Comparison of ENCODE assay signal across 9 cellular contexts in the genomic region with DNA sequence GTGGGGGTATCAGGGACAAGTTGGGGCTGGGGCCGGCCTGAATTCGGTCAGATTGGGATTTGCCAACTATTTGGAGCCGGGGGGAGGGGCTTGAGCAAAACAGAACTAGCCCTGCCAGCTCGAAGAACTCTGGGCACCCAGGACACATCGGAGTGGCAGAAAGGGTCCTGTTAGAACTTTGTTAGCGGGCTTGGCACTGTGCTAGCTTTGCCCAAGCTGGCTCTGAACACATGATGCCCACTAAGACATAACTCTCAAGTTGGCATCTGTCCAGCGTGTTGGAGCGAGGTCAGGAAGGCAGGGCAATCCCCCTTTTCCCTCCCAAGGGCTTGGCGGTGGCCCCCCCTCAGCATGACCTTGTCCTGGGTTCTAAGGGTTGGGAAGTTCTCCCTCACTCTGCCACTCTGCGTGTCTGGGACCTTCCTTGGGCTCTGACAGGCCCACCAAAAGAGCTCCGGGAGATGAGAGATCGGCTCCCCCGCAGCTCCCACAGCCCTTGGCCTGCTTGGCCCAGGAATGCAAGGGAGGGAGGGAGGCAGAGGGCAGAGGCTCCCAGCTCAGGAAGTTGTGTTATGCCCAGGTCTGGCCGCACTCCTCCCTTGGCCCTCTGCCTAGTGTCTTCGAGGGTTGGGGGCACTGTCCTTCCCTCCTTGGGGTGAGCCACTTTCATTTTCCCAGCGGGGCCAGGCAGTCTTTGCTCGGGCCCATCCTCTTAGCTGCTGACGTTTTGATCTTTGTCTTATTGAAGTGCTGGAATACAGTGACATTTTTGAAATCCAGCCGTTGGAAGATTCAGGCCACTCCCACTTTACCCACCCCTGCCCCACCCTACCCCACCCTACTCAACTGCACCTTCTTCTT. TPM values are rescaled to one million over a fixed set of nuclear protein-coding genes. Genes with fewer than 3 reads are reported as not detected.
DNase-seq lines count a peak whose midpoint lies in the region; ATAC-seq and TF ChIP-seq lines count a peak whose summit lies in the region.
"Had no signal": no experiment of that assay in that cellular context is flagged by ENCODE, and none has a peak within 500 bp of the region (broad histone marks: within the 10 kb centered on the region; RNA-seq: fewer than 3 reads in every experiment).

No MANE protein-coding gene starts in this region.

- TF ChIP-seq CTCF in C4-2B (conservative IDR thresholded peaks at IDR 0.05) = no peak
- no peak for TF ChIP-seq CTCF in glutamatergic neuron (IDR thresholded peaks at IDR 0.05; ENCODE audit: partially characterized antibody, unreplicated experiment)

- peak overlapping the region; percentile 76 for H3K27ac ChIP-seq in C4-2B

- peaks cover 53% of the 10 kb centered on the region for H3K27me3 Mint-ChIP-seq in activated CD8-positive, alpha-beta T cell treated with anti-CD3 and anti-CD28 coated beads, Interleukin-2, amount 10 ng/mL, durations not matched to agents 7 days and 5 days (ENCODE audit: low read depth)
- H3K27me3 Mint-ChIP-seq in glutamatergic neuron (ENCODE audit: unreplicated experiment) = peaks cover 9% of the 10 kb centered on the region

- H3K4me1 Mint-ChIP-seq in activated CD8-positive, alpha-beta T cell treated with anti-CD3 and anti-CD28 coated beads, Interleukin-2, amount 10 ng/mL, durations not matched to agents 7 days and 5 days (ENCODE audit: low read depth) = peaks cover 35% of the 10 kb centered on the region
- peaks cover 17% of the 10 kb centered on the region for H3K4me1 Mint-ChIP-seq in glutamatergic neuron (ENCODE audit: low read depth, unreplicated experiment)

- ATAC-seq in activated CD8-positive, alpha-beta T cell treated with anti-CD3 and anti-CD28 coated beads, Interleukin-2, amount 10 ng/mL, durations not matched to agents 7 days and 5 days = no peak
- no peak for ATAC-seq in GM19324 (IDR thresholded peaks at IDR 0.05; ENCODE audit: low FRiP score, unreplicated experiment)
- ATAC-seq in GM21737 (IDR thresholded peaks at IDR 0.05; ENCODE audit: unreplicated experiment) = no peak
- no peak for ATAC-seq in GM18502 (IDR thresholded peaks at IDR 0.05; ENCODE audit: poor library complexity, unreplicated experiment)

- DNase-seq in HT-29 (ENCODE audit: low spot score) (peak; percentile 87), glutamatergic neuron (no peak), nucleus accumbens (lab: John Stamatoyannopoulos, UW) (peak in 44 of 56 donors; percentile 16 to 86 (median 54))
- no peak for DNase-seq in activated CD8-positive, alpha-beta T cell treated with anti-CD3 and anti-CD28 coated beads, Interleukin-2, amount 10 ng/mL, durations not matched to agents 7 days and 5 days

- H3K27ac Mint-ChIP-seq in activated CD8-positive, alpha-beta T cell treated with anti-CD3 and anti-CD28 coated beads, Interleukin-2, amount 10 ng/mL, durations not matched to agents 7 days and 5 days = no peak overlapping the region
- no peak overlapping the region for H3K27ac Mint-ChIP-seq in glutamatergic neuron (ENCODE audit: unreplicated experiment)

- H3K4me3 Mint-ChIP-seq in activated CD8-positive, alpha-beta T cell treated with anti-CD3 and anti-CD28 coated beads, Interleukin-2, amount 10 ng/mL, durations not matched to agents 7 days and 5 days = peak overlapping the region; percentile 80
- H3K4me3 Mint-ChIP-seq in glutamatergic neuron (ENCODE audit: unreplicated experiment) = peak overlapping the region; percentile 85

- H3K36me3 Mint-ChIP-seq in activated CD8-positive, alpha-beta T cell treated with anti-CD3 and anti-CD28 coated beads, Interleukin-2, amount 10 ng/mL, durations not matched to agents 7 days and 5 days (ENCODE audit: low read depth) = no peaks in the 10 kb centered on the region
- no peaks in the 10 kb centered on the region for H3K36me3 Mint-ChIP-seq in glutamatergic neuron (ENCODE audit: unreplicated experiment)

- H3K9me3 Mint-ChIP-seq in activated CD8-positive, alpha-beta T cell treated with anti-CD3 and anti-CD28 coated beads, Interleukin-2, amount 10 ng/mL, durations not matched to agents 7 days and 5 days (ENCODE audit: insufficient read depth) = no peaks in the 10 kb centered on the region
- peaks cover 1% of the 10 kb centered on the region for H3K9me3 Mint-ChIP-seq in glutamatergic neuron (ENCODE audit: unreplicated experiment)

- POLR2A ChIA-PET in activated CD8-positive, alpha-beta T cell treated with anti-CD3 and anti-CD28 coated beads, Interleukin-2, amount 10 ng/mL, durations not matched to agents 7 days and 5 days (lab: Charles Lee) = interaction anchor here (0.8 to 1.6 kb wide), 3 partner anchors 10 to 78 kb away, joined by 3 to 6 read pairs (median 4); a partner anchor contains a TSS

- CTCF ChIA-PET in activated CD8-positive, alpha-beta T cell treated with anti-CD3 and anti-CD28 coated beads, Interleukin-2, amount 10 ng/mL, durations not matched to agents 7 days and 5 days (lab: Charles Lee) = interaction anchor here (1.2 to 11.2 kb wide), 7 partner anchors 11 to 50 kb away, joined by 3 to 112 read pairs (median 6); no protein-coding TSS in a partner anchor

RNA-seq across cellular contexts. Expression of a gene that starts 1.2 kb away (rescaled TPM):
- 1,664 and 1,875 TPM in 2 replicates for total RNA-seq in HT-29 (2014; rRNA removed; shearing (Covaris generic))
- total RNA-seq in activated CD8-positive, alpha-beta T cell treated with anti-CD3 and anti-CD28 coated beads, Interleukin-2, amount 10 ng/mL, durations not matched to agents 7 days and 5 days = 10 to 100 TPM in 1 of 2 experiments, 1 to 10 TPM in 1; 8.5 to 10.3 TPM
- total RNA-seq in glutamatergic neuron (ENCODE audit: unreplicated experiment) = 47.7 TPM

RNA-seq across cellular contexts. Expression of a gene that starts 33.5 kb away (rescaled TPM):
- total RNA-seq in HT-29 (2014; rRNA removed; shearing (Covaris generic)) = 9.3 and 13.3 TPM in 2 replicates
- total RNA-seq in activated CD8-positive, alpha-beta T cell treated with anti-CD3 and anti-CD28 coated beads, Interleukin-2, amount 10 ng/mL, durations not matched to agents 7 days and 5 days = under 1 TPM; 0.05 TPM
- 114 TPM for total RNA-seq in glutamatergic neuron (ENCODE audit: unreplicated experiment)

RNA-seq across cellular contexts. Expression of a gene that starts 37.6 kb away (rescaled TPM):
- total RNA-seq in HT-29 (2014; rRNA removed; shearing (Covaris generic)) = 5.1 and 11.6 TPM in 2 replicates
- 10 to 100 TPM; 16.8 to 17.8 TPM for total RNA-seq in activated CD8-positive, alpha-beta T cell treated with anti-CD3 and anti-CD28 coated beads, Interleukin-2, amount 10 ng/mL, durations not matched to agents 7 days and 5 days
- total RNA-seq in glutamatergic neuron (ENCODE audit: unreplicated experiment) = 4.0 TPM

RNA-seq across cellular contexts. Expression of a gene that starts 54.8 kb away (rescaled TPM):
- total RNA-seq in HT-29 (2014; rRNA removed; shearing (Covaris generic)) = 163 and 185 TPM in 2 replicates
- total RNA-seq in activated CD8-positive, alpha-beta T cell treated with anti-CD3 and anti-CD28 coated beads, Interleukin-2, amount 10 ng/mL, durations not matched to agents 7 days and 5 days = under 1 TPM in 1 of 2 experiments, not detected in 1; 0.50 TPM
- total RNA-seq in glutamatergic neuron (ENCODE audit: unreplicated experiment) = not detected
- total RNA-seq: NCI-H460 had no signal

Comparison
In these comparisons a context has a peak if more than half of its experiments do, and no peak if none do; other contexts are left out.
1. DNase-seq: peak in HT-29 (single experiment) and nucleus accumbens (44 of 56); none in activated CD8-positive, alpha-beta T cell treated with anti-CD3 and anti-CD28 coated beads, Interleukin-2, amount 10 ng/mL, durations not matched to agents 7 days and 5 days (single experiment) and glutamatergic neuron (single experiment).
2. RNA of a gene that starts 1.2 kb away (total RNA-seq): 1,664 to 1,875 TPM in HT-29; 47.7 TPM in glutamatergic neuron (single experiment) and 8.5 to 10.3 TPM in activated CD8-positive, alpha-beta T cell treated with anti-CD3 and anti-CD28 coated beads, Interleukin-2, amount 10 ng/mL, durations not matched to agents 7 days and 5 days; every median in the first group is over 10 times any median in the second.